Comparison of ENCODE assay signal across 9 cellular contexts in the genomic region with DNA sequence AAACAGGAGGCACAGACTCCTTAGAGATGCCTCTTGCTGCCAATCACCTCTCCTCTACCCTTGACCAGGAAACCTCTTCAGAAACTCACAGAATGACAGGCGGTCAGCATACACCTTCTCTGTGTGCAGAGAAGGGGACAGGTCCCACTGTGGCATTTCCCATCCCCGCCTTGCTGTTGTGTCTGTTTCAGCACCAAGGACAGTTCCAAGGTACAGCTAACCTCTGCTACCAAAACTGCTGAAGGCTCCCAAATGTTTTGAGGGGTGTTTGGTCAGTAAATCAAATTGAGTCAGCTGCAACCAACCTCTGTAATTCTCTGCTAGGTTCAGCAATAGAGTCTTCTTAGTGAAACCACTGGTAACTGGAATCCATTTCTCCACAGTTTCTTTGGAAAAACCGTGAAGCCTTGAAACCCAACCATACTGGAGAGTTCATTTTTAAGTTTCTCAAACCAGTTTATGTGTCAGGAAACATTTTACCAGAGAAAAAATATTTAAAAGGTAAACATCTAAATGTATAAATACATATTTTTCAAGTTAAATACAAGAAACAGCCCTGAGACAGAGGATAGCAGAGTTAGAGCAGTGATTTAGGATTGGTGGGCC.
DNase-seq lines count a peak whose midpoint lies in the region; ATAC-seq and TF ChIP-seq lines count a peak whose summit lies in the region.
"Had no signal": no experiment of that assay in that cellular context is flagged by ENCODE, and none has a peak within 500 bp of the region (broad histone marks: within the 10 kb centered on the region; RNA-seq: fewer than 3 reads in every experiment).

No MANE protein-coding gene starts in this region.

- H3K4me1 Mint-ChIP-seq in Caco-2 (ENCODE audit: low read depth, unreplicated experiment) (no peaks in the 10 kb centered on the region), HFFc6 (ENCODE audit: low read depth) (no peaks in the 10 kb centered on the region)
- H3K4me1 Mint-ChIP-seq in activated CD8-positive, alpha-beta T cell treated with anti-CD3 and anti-CD28 coated beads, Interleukin-2, amount 10 ng/mL, durations not matched to agents 7 days and 5 days (ENCODE audit: low read depth): no peaks in the 10 kb centered on the region

- H3K27ac Mint-ChIP-seq in Caco-2 (ENCODE audit: unreplicated experiment): no peak overlapping the region
- H3K27ac Mint-ChIP-seq in activated CD8-positive, alpha-beta T cell treated with anti-CD3 and anti-CD28 coated beads, Interleukin-2, amount 10 ng/mL, durations not matched to agents 7 days and 5 days: no peak overlapping the region
- H3K27ac Mint-ChIP-seq in HFFc6: no peak overlapping the region

- intact Hi-C loops in Caco-2 (cut with micrococcal nuclease; ENCODE audit: unreplicated experiment): no loop called here

- TF ChIP-seq CTCF in Caco-2 (IDR thresholded peaks at IDR 0.05; ENCODE audit: insufficient read depth in 1 of 2, low read depth in 1 of 2, low read length in 1 of 2, severe bottlenecking in 1 of 2, unreplicated experiment in 1 of 2) (no peak), HFFc6 (IDR thresholded peaks at IDR 0.05) (no peak)

- no peak for ATAC-seq in activated CD8-positive, alpha-beta T cell treated with anti-CD3 and anti-CD28 coated beads, Interleukin-2, amount 10 ng/mL, durations not matched to agents 7 days and 5 days
- ATAC-seq in HG02885 (IDR thresholded peaks at IDR 0.05; ENCODE audit: poor library complexity, unreplicated experiment): no peak

- DNase-seq in Caco-2: peak; percentile 65 to 78
- DNase-seq in HT-29 (ENCODE audit: low spot score): peak; percentile 67
- DNase-seq in activated CD8-positive, alpha-beta T cell treated with anti-CD3 and anti-CD28 coated beads, Interleukin-2, amount 10 ng/mL, durations not matched to agents 7 days and 5 days: peak; percentile 59
- DNase-seq in islet precursor cell: peak; percentile 82
- DNase-seq in HFFc6: no peak
- no peak for DNase-seq in NCI-H2029 (lab: John Stamatoyannopoulos, UW)
- no peak for DNase-seq in epidermal melanocyte (ENCODE audit: insufficient read length, low spot score)
- DNase-seq: midbrain had no signal

- H3K4me1 ChIP-seq in Caco-2: no peaks in the 10 kb centered on the region

- H3K9me3 Mint-ChIP-seq in Caco-2 (ENCODE audit: unreplicated experiment) (no peaks in the 10 kb centered on the region), HFFc6 (peaks cover 27% of the 10 kb centered on the region)
- H3K9me3 Mint-ChIP-seq in activated CD8-positive, alpha-beta T cell treated with anti-CD3 and anti-CD28 coated beads, Interleukin-2, amount 10 ng/mL, durations not matched to agents 7 days and 5 days (ENCODE audit: insufficient read depth): no peaks in the 10 kb centered on the region

- no peaks in the 10 kb centered on the region for H3K36me3 ChIP-seq in Caco-2 (ENCODE audit: control insufficient read depth, insufficient read depth, low read length)

- H3K4me3 ChIP-seq in Caco-2 (ENCODE audit: low read depth, low read length): no peak overlapping the region

- H3K27me3 Mint-ChIP-seq in Caco-2 (ENCODE audit: insufficient read depth, unreplicated experiment) (peaks cover 2% of the 10 kb centered on the region), HFFc6 (ENCODE audit: insufficient read depth) (peaks cover 3% of the 10 kb centered on the region; the same call in 1 of the 2 replicates)
- no peaks in the 10 kb centered on the region for H3K27me3 Mint-ChIP-seq in activated CD8-positive, alpha-beta T cell treated with anti-CD3 and anti-CD28 coated beads, Interleukin-2, amount 10 ng/mL, durations not matched to agents 7 days and 5 days (ENCODE audit: low read depth)

- H3K27me3 ChIP-seq in Caco-2 (replicated peaks; ENCODE audit: control insufficient read depth, insufficient read depth, low read length): no peaks in the 10 kb centered on the region

- no peaks in the 10 kb centered on the region for H3K9me3 ChIP-seq in Caco-2

- H3K36me3 Mint-ChIP-seq in Caco-2 (ENCODE audit: insufficient read depth, unreplicated experiment) (no peaks in the 10 kb centered on the region), HFFc6 (ENCODE audit: low read depth) (no peaks in the 10 kb centered on the region)
- no peaks in the 10 kb centered on the region for H3K36me3 Mint-ChIP-seq in activated CD8-positive, alpha-beta T cell treated with anti-CD3 and anti-CD28 coated beads, Interleukin-2, amount 10 ng/mL, durations not matched to agents 7 days and 5 days (ENCODE audit: low read depth)

- POLR2A ChIA-PET in Caco-2 (lab: Charles Lee): no interaction called here
- POLR2A ChIA-PET in activated CD8-positive, alpha-beta T cell treated with anti-CD3 and anti-CD28 coated beads, Interleukin-2, amount 10 ng/mL, durations not matched to agents 7 days and 5 days (lab: Charles Lee): no interaction called here

- CTCF ChIA-PET in Caco-2 (lab: Charles Lee): no interaction called here
- CTCF ChIA-PET in activated CD8-positive, alpha-beta T cell treated with anti-CD3 and anti-CD28 coated beads, Interleukin-2, amount 10 ng/mL, durations not matched to agents 7 days and 5 days (lab: Charles Lee): no interaction called here

- H3K4me3 Mint-ChIP-seq in Caco-2 (ENCODE audit: unreplicated experiment) (no peak overlapping the region), HFFc6 (no peak overlapping the region)
- H3K4me3 Mint-ChIP-seq in activated CD8-positive, alpha-beta T cell treated with anti-CD3 and anti-CD28 coated beads, Interleukin-2, amount 10 ng/mL, durations not matched to agents 7 days and 5 days: no peak overlapping the region

- no TSS peak for BruUV-seq in Caco-2 (replicated peaks; lab: Mats Ljungman, UMichigan)

Comparison
In these comparisons a context has a peak if more than half of its experiments do, and no peak if none do; other contexts are left out.
1. DNase-seq: peak in Caco-2 (2 of 2), HT-29 (single experiment), activated CD8-positive, alpha-beta T cell treated with anti-CD3 and anti-CD28 coated beads, Interleukin-2, amount 10 ng/mL, durations not matched to agents 7 days and 5 days (single experiment) and islet precursor cell (single experiment); none in HFFc6 (single experiment), NCI-H2029 (single experiment) and epidermal melanocyte (single experiment).